Comparison of ENCODE assay signal across 13 cellular contexts in genomic region chr4:6277935-6278800, GRCh38. TPM values are rescaled to one million over a fixed set of nuclear protein-coding genes. Genes with fewer than 3 reads are reported as not detected.
DNase-seq lines count a peak whose midpoint lies in the region; ATAC-seq, FAIRE-seq and TF ChIP-seq lines count a peak whose summit lies in the region.
"Had no signal": no experiment of that assay in that cellular context is flagged by ENCODE, and none has a peak within 500 bp of the region (broad histone marks: within the 10 kb centered on the region; RNA-seq: fewer than 3 reads in every experiment).

No MANE protein-coding gene starts in this region.

- no peak for TF ChIP-seq POLR2A in endothelial cell of umbilical vein (IDR thresholded peaks at IDR 0.05; ENCODE audit: low read depth, low read length)
- no peak for TF ChIP-seq POLR2A in uterus (IDR thresholded peaks at IDR 0.05)

- H3K9me2 ChIP-seq in PC-3 (replicated peaks; ENCODE audit: low read length): no peaks in the 10 kb centered on the region

- FAIRE-seq in endothelial cell of umbilical vein (lab: Jason Lieb, UNC): no peak

- H3K9me3 ChIP-seq in endothelial cell of umbilical vein (replicated peaks; ENCODE audit: control insufficient read depth, insufficient read depth, low read length) (no peaks in the 10 kb centered on the region), uterus (no peaks in the 10 kb centered on the region), PC-3 (ENCODE audit: low read length) (no peaks in the 10 kb centered on the region)

- H3K4me3 Mint-ChIP-seq in natural killer cell: peak overlapping the region; percentile 61

- H3K9ac ChIP-seq in endothelial cell of umbilical vein (replicated peaks; ENCODE audit: extremely low read depth, insufficient read depth, low read length) (peak overlapping the region; percentile 24), PC-3 (ENCODE audit: low read length) (no peak overlapping the region)

- peaks cover 0 to 21% of the 10 kb centered on the region in 2 experiments for H3K36me3 ChIP-seq in endothelial cell of umbilical vein (ENCODE audit: control insufficient read depth in 2 of 2, extremely low read depth in 1 of 2, insufficient read depth in 2 of 2, low read length in 2 of 2)
- H3K36me3 ChIP-seq in uterus: no peaks in the 10 kb centered on the region
- H3K36me3 ChIP-seq in PC-3 (ENCODE audit: low read depth, low read length): no peaks in the 10 kb centered on the region

- no peaks in the 10 kb centered on the region for H3K9me3 Mint-ChIP-seq in natural killer cell

- peak overlapping the region in 1 of 2 donors; percentile 41 for H3K27ac Mint-ChIP-seq in natural killer cell

- no peaks in the 10 kb centered on the region for H4K20me1 ChIP-seq in endothelial cell of umbilical vein (replicated peaks; ENCODE audit: control insufficient read depth, extremely low read depth, insufficient read depth, low read length)
- H4K20me1 ChIP-seq in PC-3 (ENCODE audit: low read length): no peaks in the 10 kb centered on the region

- H3K27ac ChIP-seq in endothelial cell of umbilical vein (ENCODE audit: insufficient read depth, low read depth, low read length) (peak overlapping the region; percentile 64), uterus (peak overlapping the region; percentile 93 to 94), PC-3 (ENCODE audit: low read length) (no peak overlapping the region)

- BruUV-seq in endothelial cell of umbilical vein (replicated peaks; lab: Mats Ljungman, UMichigan) (no TSS peak), PC-3 (replicated peaks; lab: Mats Ljungman, UMichigan) (no TSS peak)

- ATAC-seq in Right ventricle myocardium superior (ENCODE audit: poor library complexity) (no peak), left cardiac atrium (no peak), natural killer cell (peak; percentile 1 to 32 (median 26)), PC-3 (no peak)
- ATAC-seq: SK-N-SH treated with all-trans-retinoic acid at 6 μM for 48 hours had no signal

- no peaks in the 10 kb centered on the region for H3K27me3 ChIP-seq in endothelial cell of umbilical vein (ENCODE audit: control insufficient read depth in 2 of 2, insufficient read depth in 2 of 2, low read length in 2 of 2)
- no peaks in the 10 kb centered on the region for H3K27me3 ChIP-seq in uterus
- no peaks in the 10 kb centered on the region for H3K27me3 ChIP-seq in PC-3 (ENCODE audit: low read length)

- peaks cover 8 to 12% of the 10 kb centered on the region in 2 donors for H3K4me1 Mint-ChIP-seq in natural killer cell

- H3K4me3 ChIP-seq in endothelial cell of umbilical vein (replicated peaks in 1 of 3; ENCODE audit: insufficient read depth in 1 of 3, low read depth in 1 of 3, low read length in 3 of 3) (no peak overlapping the region), uterus (no peak overlapping the region), PC-3 (ENCODE audit: low read length) (no peak overlapping the region)

- H3K36me3 Mint-ChIP-seq in natural killer cell: no peaks in the 10 kb centered on the region

- H3K4me2 ChIP-seq in endothelial cell of umbilical vein (ENCODE audit: insufficient read depth, low read length): peak overlapping the region; percentile 28
- no peak overlapping the region for H3K4me2 ChIP-seq in PC-3 (ENCODE audit: low read length)

- POLR2A ChIA-PET in endothelial cell of umbilical vein (lab: Charles Lee) (interaction anchor here (1.2 kb wide), 1 partner anchor 9 kb away, joined by 6 read pairs; the partner anchor contains the start of gene WFS1), PC-3 (lab: Charles Lee; ENCODE audit: unreplicated experiment) (no interaction called here)

- CTCF ChIA-PET in endothelial cell of umbilical vein (lab: Charles Lee) (interaction anchor here (1.0 to 3.0 kb wide), 6 partner anchors 9 to 53 kb away, joined by 3 to 19 read pairs (median 14); partner anchors contain the start of gene WFS1), PC-3 (lab: Charles Lee) (no interaction called here)

- H3K9me1 ChIP-seq in endothelial cell of umbilical vein (replicated peaks; ENCODE audit: control insufficient read depth, extremely low read depth, insufficient read depth, low read length): no peaks in the 10 kb centered on the region

- H3K4me1 ChIP-seq in endothelial cell of umbilical vein (ENCODE audit: control insufficient read depth, extremely low read depth, insufficient read depth, low read length) (peaks cover 27% of the 10 kb centered on the region), uterus (peaks cover 31 to 55% of the 10 kb centered on the region in 2 donors), PC-3 (ENCODE audit: insufficient read depth, low read length) (peaks cover 8% of the 10 kb centered on the region)

- H2AFZ ChIP-seq in endothelial cell of umbilical vein (ENCODE audit: low read depth, low read length) (no peak overlapping the region), PC-3 (ENCODE audit: low read length) (no peak overlapping the region)

- dilution Hi-C loops in endothelial cell of umbilical vein (cut with MboI; ENCODE audit: extremely low pct_ligation_motif_present, low sequenced_read_pairs): no loop called here

- DNase-seq in Right ventricle myocardium superior (peak; percentile 40), left cardiac atrium (no peak), endothelial cell of umbilical vein (ENCODE audit: low read depth, low spot score) (no peak), natural killer cell (no peak), uterus (no peak), DMS 273 treated with DMSO at 0.1 percent for 48 hours (lab: John Stamatoyannopoulos, UW) (no peak), PC-3 (no peak)
- DNase-seq in stimulated activated CD4-positive, alpha-beta T cell treated with anti-CD3 and anti-CD28 coated beads, Interleukin-2, amount 100 ng/mL, for 48 hours: no peak
- DNase-seq: activated CD4-positive, CD25-positive, alpha-beta regulatory T cell treated with anti-CD3 and anti-CD28 coated beads, Interleukin-2, amount 50 U/mL, for 72 hours; activated effector memory CD4-positive, alpha-beta T cell treated with anti-CD3 and anti-CD28 coated beads, Interleukin-2, amount 50 U/mL, for 16 hours; NCI-H146; NCI-H748 treated with DMSO at 0.1 percent for 48 hours had no signal

- intact Hi-C loops in Right ventricle myocardium superior (cut with DNase I) (no loop called here), left cardiac atrium (cut with DNase I) (no loop called here), endothelial cell of umbilical vein (cut with micrococcal nuclease) (loop anchor here (1.0 to 10.0 kb wide), 2 partner anchors 9 to 1243 kb away; partner anchors contain the start of gene WFS1), natural killer cell (cut with micrococcal nuclease) (no loop called here), uterus (cut with DNase I; ENCODE audit: low total_unique reads) (no loop called here), PC-3 (cut with micrococcal nuclease) (no loop called here)

- TF ChIP-seq CTCF in endothelial cell of umbilical vein (IDR thresholded peaks at IDR 0.05; ENCODE audit: extremely low read depth in 1 of 2, insufficient read depth in 1 of 2, low read depth in 1 of 2, low read length in 2 of 2): no peak
- no peak for TF ChIP-seq CTCF in natural killer cell (IDR thresholded peaks at IDR 0.05)
- TF ChIP-seq CTCF in uterus (IDR thresholded peaks at IDR 0.05): no peak
- TF ChIP-seq CTCF in PC-3 (conservative IDR thresholded peaks at IDR 0.05; ENCODE audit: low read depth, low read length): no peak

- H3F3A ChIP-seq in PC-3 (ENCODE audit: low read length, unreplicated experiment): no peaks in the 10 kb centered on the region

- H3K79me2 ChIP-seq in endothelial cell of umbilical vein (ENCODE audit: control insufficient read depth, insufficient read depth, low read length) (no peaks in the 10 kb centered on the region), PC-3 (ENCODE audit: low read length) (peaks cover 19% of the 10 kb centered on the region)

- peaks cover 0 to 4% of the 10 kb centered on the region in 2 donors for H3K27me3 Mint-ChIP-seq in natural killer cell (ENCODE audit: low read depth in 2 of 2)

TF ChIP-seq in endothelial cell of umbilical vein, 7 proteins besides CTCF, POLR2A, EP300 and RAD21:
- TF ChIP-seq POLR2AphosphoS5 (IDR thresholded peaks at IDR 0.05; ENCODE audit: insufficient read depth, low read depth, low read length): no peak
- TF ChIP-seq MYC (IDR thresholded peaks at IDR 0.05; ENCODE audit: low read depth, low read length): no peak
- no peak for TF ChIP-seq GATA2 (IDR thresholded peaks at IDR 0.05; ENCODE audit: insufficient read depth, insufficient read length, low read depth, low read length)

RNA-seq across cellular contexts. Expression of gene WFS1, which starts 8.5 kb away (rescaled TPM):
- total RNA-seq in Right ventricle myocardium superior (81.7 TPM), left cardiac atrium (10 to 100 TPM; 66.0 to 68.0 TPM), endothelial cell of umbilical vein (42.7 and 48.2 TPM in 2 replicates), natural killer cell (1 to 10 TPM; 3.0 to 5.6 (median 3.5) TPM), uterus (100 to 1,000 TPM in 1 of 4 donors, 10 to 100 TPM in 3; 27.5 to 118 (median 51.9) TPM), PC-3 (2014; rRNA removed) (35.7 and 45.5 TPM in 2 replicates)
- polyA plus RNA-seq in endothelial cell of umbilical vein: 70.0 and 82.0 TPM in 2 replicates
- polyA plus RNA-seq in endothelial cell of umbilical vein (2011; cell fraction: cytosol; rRNA removed): 35.9 and 40.9 TPM in 2 replicates
- polyA plus RNA-seq in endothelial cell of umbilical vein (2011; cell fraction: nucleus; rRNA removed): 57.4 and 60.7 TPM in 2 replicates
- 32.3 and 38.5 TPM in 2 replicates for polyA plus RNA-seq in endothelial cell of umbilical vein (2012)
- 63.2 and 67.8 TPM in 2 replicates for polyA minus RNA-seq in endothelial cell of umbilical vein
- polyA minus RNA-seq in endothelial cell of umbilical vein (2011; cell fraction: cytosol; rRNA and poly(A)+ RNA removed): 1.8 TPM
- 21.3 and 30.8 TPM in 2 replicates for polyA minus RNA-seq in endothelial cell of umbilical vein (2011; cell fraction: nucleus; rRNA and poly(A)+ RNA removed)

Comparison
In these comparisons a context has a peak if more than half of its experiments do, and no peak if none do; other contexts are left out.
1. ATAC-seq: peak in natural killer cell (3 of 3); none in Right ventricle myocardium superior (single experiment), left cardiac atrium (0 of 2) and PC-3 (single experiment).